ENCODE assay signal across 1 cellular context in genomic region chr19:58499021-58499927, GRCh38.
A peak's percentile ranks its signal among the peaks of the same experiment; 100 is the strongest.
TF ChIP-seq lines count a peak whose summit lies in the region.

No MANE protein-coding gene starts in this region.

TF ChIP-seq in K562, 482 proteins besides CTCF, POLR2A, EP300 and RAD21 (continued from another document and continues in another):
- TF ChIP-seq RERE (CRISPR knock-in tag; IDR thresholded peaks at IDR 0.05; ENCODE audit: borderline replicate concordance) (no peak), SMAD3 (CRISPR knock-in tag; conservative IDR thresholded peaks at IDR 0.05) (0 out of 2 replicates have a peak, but pooled peaks have one; percentile 52), HCFC1 (IDR thresholded peaks at IDR 0.05; ENCODE audit: low read depth, low read length) (peak; percentile 89), RBM17 (IDR thresholded peaks at IDR 0.05; ENCODE audit: borderline replicate concordance, low read depth, low read length) (no peak), ZNF395 (CRISPR knock-in tag; IDR thresholded peaks at IDR 0.05) (no peak), XRCC4 (IDR thresholded peaks at IDR 0.05; ENCODE audit: extremely low read depth, insufficient read depth, insufficient read length) (no peak), NCOA6 (IDR thresholded peaks at IDR 0.05) (no peak), MEF2A (IDR thresholded peaks at IDR 0.05; ENCODE audit: control insufficient read depth, low read depth, low read length) (no peak), CBX5 (IDR thresholded peaks at IDR 0.05; ENCODE audit: borderline replicate concordance, low read depth) (0 out of 2 replicates have a peak, but pooled peaks have one; percentile 74), YBX1 (IDR thresholded peaks at IDR 0.05) (no peak), CBX8 (IDR thresholded peaks at IDR 0.05; ENCODE audit: borderline replicate concordance, extremely low read depth, low read depth, low read length, poor library complexity, severe bottlenecking) (no peak), ZNF561 (CRISPR knock-in tag; conservative IDR thresholded peaks at IDR 0.05) (no peak), GTF2F1 (IDR thresholded peaks at IDR 0.05; ENCODE audit: low read depth, low read length) (no peak), POLR3A (IDR thresholded peaks at IDR 0.05; ENCODE audit: borderline replicate concordance, extremely low read depth, insufficient read depth, insufficient read length) (no peak), RBM22 (IDR thresholded peaks at IDR 0.05; ENCODE audit: low read depth, low read length, poor library complexity, severe bottlenecking) (peak; percentile 74), ZNF76 (CRISPR knock-in tag; IDR thresholded peaks at IDR 0.05; ENCODE audit: borderline replicate concordance) (no peak), LCOR (CRISPR knock-in tag; IDR thresholded peaks at IDR 0.05) (peak; percentile 82), POLR2AphosphoS5 (IDR thresholded peaks at IDR 0.05; ENCODE audit: control insufficient read depth, insufficient read depth, low read depth, low read length) (peak; percentile 50), HDAC2 (IDR thresholded peaks at IDR 0.05) (peak; percentile 15; the same call in 1 of the 2 replicates), NFIC (IDR thresholded peaks at IDR 0.05) (peak; percentile 86), PTRF (tag; IDR thresholded peaks at IDR 0.05) (no peak), STAT5B (CRISPR knock-in tag; IDR thresholded peaks at IDR 0.05) (no peak), ZNF830 (CRISPR knock-in tag; IDR thresholded peaks at IDR 0.05) (peak; percentile 85; the same call in 1 of the 2 replicates), GTF2A2 (tag; IDR thresholded peaks at IDR 0.05) (0 out of 2 replicates have a peak, but pooled peaks have one; percentile 69), CCAR2 (IDR thresholded peaks at IDR 0.05; ENCODE audit: low read depth, low read length) (no peak), PRDM10 (IDR thresholded peaks at IDR 0.05; ENCODE audit: partially characterized antibody) (peak; percentile 38), TBP (optimal IDR thresholded peaks at IDR 0.05; ENCODE audit: low read depth, low read length) (peak; percentile 89), TRIM25 (IDR thresholded peaks at IDR 0.05; ENCODE audit: borderline replicate concordance) (peak; percentile 44; the same call in 1 of the 2 replicates), GMEB1 (CRISPR knock-in tag; IDR thresholded peaks at IDR 0.05) (peak; percentile 80), BDP1 (IDR thresholded peaks at IDR 0.05; ENCODE audit: insufficient read depth, insufficient read length) (no peak), ZNF354B (CRISPR knock-in tag; IDR thresholded peaks at IDR 0.05) (no peak), E4F1 (CRISPR knock-in tag; IDR thresholded peaks at IDR 0.05; ENCODE audit: borderline replicate concordance) (no peak), ATF6 (CRISPR knock-in tag; IDR thresholded peaks at IDR 0.05) (peak; percentile 23; the same call in 1 of the 2 replicates), MTA2 (IDR thresholded peaks at IDR 0.05; ENCODE audit: low read depth) (no peak), DDX20 (tag; IDR thresholded peaks at IDR 0.05; ENCODE audit: low read depth) (no peak), CREB3 (tag; conservative IDR thresholded peaks at IDR 0.05; ENCODE audit: low read depth) (no peak), SRSF3 (IDR thresholded peaks at IDR 0.05; ENCODE audit: insufficient read depth, low read length) (no peak), ILK (tag; IDR thresholded peaks at IDR 0.05; ENCODE audit: borderline replicate concordance, low read depth) (no peak), KAT8 (IDR thresholded peaks at IDR 0.05; ENCODE audit: low read depth) (no peak), ZNF778 (CRISPR knock-in tag; IDR thresholded peaks at IDR 0.05) (no peak), HNRNPL (IDR thresholded peaks at IDR 0.05; ENCODE audit: low read depth, low read length) (no peak), TRIM24 (IDR thresholded peaks at IDR 0.05) (peak in 1 of 2 experiments; percentile 100; a peak in 2 of 4 replicates), PHB (CRISPR knock-in tag; IDR thresholded peaks at IDR 0.05) (no peak), ILF3 (IDR thresholded peaks at IDR 0.05; ENCODE audit: borderline replicate concordance) (no peak)
